13 cellular contexts compared by ENCODE assay signal in genomic region chr2:217853301-217853881, GRCh38.
DNase-seq lines count a peak whose midpoint lies in the region; ATAC-seq and TF ChIP-seq lines count a peak whose summit lies in the region.
"Had no signal": no experiment of that assay in that cellular context is flagged by ENCODE, and none has a peak within 500 bp of the region (broad histone marks: within the 10 kb centered on the region; RNA-seq: fewer than 3 reads in every experiment).

No MANE protein-coding gene starts in this region.

- intact Hi-C loops in MCF 10A (cut with micrococcal nuclease): no loop called here
- intact Hi-C loops in breast epithelium (cut with DNase I; ENCODE audit: low total_unique reads): no loop called here
- intact Hi-C loops in aorta (cut with DNase I): no loop called here

- TF ChIP-seq CTCF in MCF 10A (IDR thresholded peaks at IDR 0.05; ENCODE audit: unreplicated experiment) (no peak), breast epithelium (IDR thresholded peaks at IDR 0.05) (no peak)

- H3K27me3 Mint-ChIP-seq in MCF 10A (ENCODE audit: insufficient read depth, unreplicated experiment): peaks cover 12% of the 10 kb centered on the region

- WGBS in aorta, 2 donors: 8% methylated on average over 6 of the region's 6 CpGs

- no peaks in the 10 kb centered on the region for H3K36me3 ChIP-seq in breast epithelium
- H3K36me3 ChIP-seq in aorta (ENCODE audit: control insufficient read depth in 1 of 2, insufficient read depth in 2 of 2, low read length in 1 of 2): peaks cover 2 to 9% of the 10 kb centered on the region in 2 donors

- no peaks in the 10 kb centered on the region for H3K36me3 Mint-ChIP-seq in MCF 10A (ENCODE audit: insufficient read depth, unreplicated experiment)

- H3K9me3 ChIP-seq in breast epithelium: no peaks in the 10 kb centered on the region
- no peaks in the 10 kb centered on the region for H3K9me3 ChIP-seq in aorta (ENCODE audit: control insufficient read depth, low read length)

- peak; percentile 30 for DNase-seq in MCF 10A (ENCODE audit: unreplicated experiment)
- no peak for DNase-seq in breast epithelium (ENCODE audit: low spot score in 2 of 2)
- peak; percentile 84 for DNase-seq in fibroblast of gingiva (ENCODE audit: low read depth)
- DNase-seq in myocyte (ENCODE audit: low read depth): peak; percentile 94
- peak in 1 of 2 donors; percentile 77 for DNase-seq in aorta
- no peak for DNase-seq in cerebellum (ENCODE audit: low spot score)
- no peak for DNase-seq in NCI-H446 treated with DMSO at 0.1 percent for 48 hours (lab: John Stamatoyannopoulos, UW)
- DNase-seq: activated CD4-positive, alpha-beta T cell treated with anti-CD3 and anti-CD28 coated beads, Interleukin-2, amount 50 U/mL, for 48 hours; NCI-H1694; stimulated activated naive CD4-positive, alpha-beta T cell had no signal

- no TSS peak for BruUV-seq in MCF 10A (replicated peaks; lab: Mats Ljungman, UMichigan)

- peaks cover 8 to 12% of the 10 kb centered on the region in 2 donors for H3K4me1 ChIP-seq in breast epithelium
- peaks cover 0 to 2% of the 10 kb centered on the region in 2 donors for H3K4me1 ChIP-seq in aorta (ENCODE audit: control insufficient read depth in 1 of 2, insufficient read depth in 2 of 2, low read length in 2 of 2)

- no peak overlapping the region for H3K27ac Mint-ChIP-seq in MCF 10A (ENCODE audit: low read depth, unreplicated experiment)

- TF ChIP-seq POLR2A in breast epithelium (IDR thresholded peaks at IDR 0.05): no peak

- H3K4me1 Mint-ChIP-seq in MCF 10A (ENCODE audit: insufficient read depth, unreplicated experiment): peaks cover 25% of the 10 kb centered on the region

- H3K27ac ChIP-seq in breast epithelium (peak overlapping the region in 1 of 2 donors; percentile 50), aorta (ENCODE audit: low read depth in 1 of 2, low read length in 2 of 2) (peak overlapping the region; percentile 32 to 54)
- H3K27ac ChIP-seq: 22Rv1 had no signal

- POLR2A ChIA-PET in MCF 10A (lab: Yijun Ruan, JAX): interaction anchor here (0.8 kb wide), 1 partner anchor 24 kb away, joined by 3 read pairs; no protein-coding TSS in a partner anchor

- CTCF ChIA-PET in MCF 10A (lab: Yijun Ruan, JAX): interaction anchor here (0.7 to 12.2 kb wide), 5 partner anchors 31 to 136 kb away, joined by 4 to 113 read pairs (median 6); no protein-coding TSS in a partner anchor

- H3K27me3 ChIP-seq in breast epithelium (no peaks in the 10 kb centered on the region), aorta (ENCODE audit: control insufficient read depth in 1 of 2, insufficient read depth in 2 of 2, low read length in 1 of 2) (no peaks in the 10 kb centered on the region)

- no peak overlapping the region for H3K4me3 Mint-ChIP-seq in MCF 10A (ENCODE audit: unreplicated experiment)

- no peak for ATAC-seq in aorta (ENCODE audit: low FRiP score)
- ATAC-seq in GM18907 (IDR thresholded peaks at IDR 0.05; ENCODE audit: unreplicated experiment): no peak
- ATAC-seq: Panc1 had no signal

- H3K4me3 ChIP-seq in breast epithelium (no peak overlapping the region), aorta (ENCODE audit: low read length in 2 of 2) (no peak overlapping the region)

- H3K9me3 Mint-ChIP-seq in MCF 10A (ENCODE audit: unreplicated experiment): no peaks in the 10 kb centered on the region

Comparison
In these comparisons a context has a peak if more than half of its experiments do, and no peak if none do; other contexts are left out.
1. DNase-seq: peak in MCF 10A (single experiment), fibroblast of gingiva (single experiment) and myocyte (single experiment); none in breast epithelium (0 of 2), cerebellum (single experiment) and NCI-H446 treated with DMSO at 0.1 percent for 48 hours (single experiment).